Comparison of ENCODE assay signal across 11 cellular contexts in genomic region chr9:130936285-130937117, GRCh38. TPM values are rescaled to one million over a fixed set of nuclear protein-coding genes. Genes with fewer than 3 reads are reported as not detected.
DNase-seq lines count a peak whose midpoint lies in the region; ATAC-seq and TF ChIP-seq lines count a peak whose summit lies in the region.
"Had no signal": no experiment of that assay in that cellular context is flagged by ENCODE, and none has a peak within 500 bp of the region (broad histone marks: within the 10 kb centered on the region; RNA-seq: fewer than 3 reads in every experiment).

No MANE protein-coding gene starts in this region.

- DNase-seq in activated naive CD4-positive, alpha-beta T cell treated with anti-CD3 and anti-CD28 coated beads, Interleukin-2, amount 10 ng/mL, durations not matched to agents 7 days and 5 days = no peak
- DNase-seq in activated naive CD4-positive, alpha-beta T cell treated with anti-CD3 and anti-CD28 coated beads, Interleukin-2, amount 50 U/mL, for 72 hours (ENCODE audit: low spot score in 2 of 2) = no peak
- DNase-seq in SK-MEL-5 (ENCODE audit: low read depth, low spot score) (peak; percentile 33), thyroid gland (peak; percentile 16 to 22)
- DNase-seq: activated CD4-positive, alpha-beta T cell treated with anti-CD3 and anti-CD28 coated beads for 36 hours; COR-L47 had no signal

- H3K9me3 ChIP-seq in gastroesophageal sphincter (no peaks in the 10 kb centered on the region), thyroid gland (no peaks in the 10 kb centered on the region)

- no peak overlapping the region for H3K27ac Mint-ChIP-seq in activated naive CD4-positive, alpha-beta T cell treated with anti-CD3 and anti-CD28 coated beads, Interleukin-2, amount 10 ng/mL, durations not matched to agents 7 days and 5 days
- H3K27ac Mint-ChIP-seq in activated naive CD4-positive, alpha-beta T cell treated with anti-CD3 and anti-CD28 coated beads, Interleukin-2, amount 50 U/mL, for 72 hours = no peak overlapping the region
- H3K27ac Mint-ChIP-seq: activated CD4-positive, alpha-beta T cell treated with anti-CD3 and anti-CD28 coated beads for 36 hours had no signal

- WGBS in gastroesophageal sphincter (ENCODE audit: low coverage in 1 of 2), 2 donors = 20 to 88% methylated on average over 1 to 2 of the region's 12 CpGs
- 48 to 60% methylated on average over 6 to 12 of the region's 12 CpGs for WGBS in thyroid gland, 2 donors

- peaks cover 0 to 87% (median 29%) of the 10 kb centered on the region in 3 donors for H3K4me1 ChIP-seq in gastroesophageal sphincter
- H3K4me1 ChIP-seq in thyroid gland = peaks cover 9 to 28% of the 10 kb centered on the region in 2 donors

- intact Hi-C loops in thyroid gland (cut with DNase I) = loop anchor here (5.0 kb wide), 1 partner anchor 169 kb away; no protein-coding TSS in a partner anchor

- no peak for TF ChIP-seq CTCF in gastroesophageal sphincter (IDR thresholded peaks at IDR 0.05)
- no peak for TF ChIP-seq CTCF in thyroid gland (IDR thresholded peaks at IDR 0.05)

- H3K36me3 Mint-ChIP-seq in activated naive CD4-positive, alpha-beta T cell treated with anti-CD3 and anti-CD28 coated beads, Interleukin-2, amount 10 ng/mL, durations not matched to agents 7 days and 5 days = no peaks in the 10 kb centered on the region
- no peaks in the 10 kb centered on the region for H3K36me3 Mint-ChIP-seq in activated naive CD4-positive, alpha-beta T cell treated with anti-CD3 and anti-CD28 coated beads, Interleukin-2, amount 50 U/mL, for 72 hours

- peaks cover 10% of the 10 kb centered on the region for H3K4me1 Mint-ChIP-seq in activated naive CD4-positive, alpha-beta T cell treated with anti-CD3 and anti-CD28 coated beads, Interleukin-2, amount 10 ng/mL, durations not matched to agents 7 days and 5 days

- CTCF ChIA-PET in activated naive CD4-positive, alpha-beta T cell treated with anti-CD3 and anti-CD28 coated beads, Interleukin-2, amount 10 ng/mL, durations not matched to agents 7 days and 5 days (lab: Charles Lee) = interaction anchor here (1.1 kb wide), 1 partner anchor 110 kb away, joined by 4 read pairs; no protein-coding TSS in a partner anchor

- TF ChIP-seq POLR2A in gastroesophageal sphincter (IDR thresholded peaks at IDR 0.05) = peak in 1 of 2 donors; percentile 8
- TF ChIP-seq POLR2A in thyroid gland (IDR thresholded peaks at IDR 0.05) = no peak
- no peak for TF ChIP-seq POLR2A in GM18505 (IDR thresholded peaks at IDR 0.05; ENCODE audit: borderline replicate concordance, extremely low read depth, insufficient read depth, insufficient read length)

- in situ Hi-C loops in SK-MEL-5 (cut with HindIII; ENCODE audit: low pct_unique_long_range_greater_than_20kb, low sequenced_read_pairs) = no loop called here

- H3K4me3 ChIP-seq in gastroesophageal sphincter = no peak overlapping the region
- H3K4me3 ChIP-seq in thyroid gland (replicated peaks in 1 of 3) = no peak overlapping the region

- no peaks in the 10 kb centered on the region for H3K9me3 Mint-ChIP-seq in activated naive CD4-positive, alpha-beta T cell treated with anti-CD3 and anti-CD28 coated beads, Interleukin-2, amount 10 ng/mL, durations not matched to agents 7 days and 5 days
- H3K9me3 Mint-ChIP-seq in activated naive CD4-positive, alpha-beta T cell treated with anti-CD3 and anti-CD28 coated beads, Interleukin-2, amount 50 U/mL, for 72 hours = no peaks in the 10 kb centered on the region

- no peak for ATAC-seq in activated naive CD4-positive, alpha-beta T cell treated with anti-CD3 and anti-CD28 coated beads, Interleukin-2, amount 50 U/mL, for 72 hours
- ATAC-seq in gastroesophageal sphincter = peak; percentile 26
- ATAC-seq in GM19455 (IDR thresholded peaks at IDR 0.05; ENCODE audit: unreplicated experiment) = no peak
- ATAC-seq in GM18505 (IDR thresholded peaks at IDR 0.05; ENCODE audit: unreplicated experiment) = no peak
- ATAC-seq in HG03571 (IDR thresholded peaks at IDR 0.05; ENCODE audit: unreplicated experiment) = no peak
- ATAC-seq: activated CD4-positive, alpha-beta T cell treated with anti-CD3 and anti-CD28 coated beads for 36 hours had no signal

- peaks cover 90% of the 10 kb centered on the region for H3K27me3 Mint-ChIP-seq in activated naive CD4-positive, alpha-beta T cell treated with anti-CD3 and anti-CD28 coated beads, Interleukin-2, amount 10 ng/mL, durations not matched to agents 7 days and 5 days

- H3K36me3 ChIP-seq in gastroesophageal sphincter (no peaks in the 10 kb centered on the region), thyroid gland (no peaks in the 10 kb centered on the region)

- H3K27ac ChIP-seq in gastroesophageal sphincter (peak overlapping the region in 3 of 4 donors; percentile 46 to 54 (median 51)), thyroid gland (no peak overlapping the region)
- H3K27ac ChIP-seq: HL-60 had no signal

- TF ChIP-seq EP300 in gastroesophageal sphincter (IDR thresholded peaks at IDR 0.05) = no peak

- H3K27me3 ChIP-seq in gastroesophageal sphincter (peaks cover 92% of the 10 kb centered on the region), thyroid gland (peaks cover 9% of the 10 kb centered on the region)

- H3K4me3 Mint-ChIP-seq in activated naive CD4-positive, alpha-beta T cell treated with anti-CD3 and anti-CD28 coated beads, Interleukin-2, amount 10 ng/mL, durations not matched to agents 7 days and 5 days = peak overlapping the region; percentile 1
- H3K4me3 Mint-ChIP-seq: activated CD4-positive, alpha-beta T cell treated with anti-CD3 and anti-CD28 coated beads for 36 hours had no signal

RNA-seq across cellular contexts. Expression of gene FIBCD1, which starts 2.5 kb away (rescaled TPM):
- total RNA-seq in activated naive CD4-positive, alpha-beta T cell treated with anti-CD3 and anti-CD28 coated beads, Interleukin-2, amount 50 U/mL, for 72 hours = not detected
- 0.26 and 0.67 TPM in 2 replicates for total RNA-seq in SK-MEL-5 (2014; rRNA removed; shearing (Covaris generic))
- polyA plus RNA-seq in SK-MEL-5 (2015; cell fraction: cytosol; rRNA removed) = 2.7 TPM in 2 replicates
- polyA plus RNA-seq in SK-MEL-5 (2015; cell fraction: nucleus; rRNA removed) = 0.51 and 1.6 TPM in 2 replicates
- 1 to 10 TPM in 2 of 4 donors, not detected in 2; 1.4 to 1.7 TPM for total RNA-seq in gastroesophageal sphincter
- total RNA-seq in thyroid gland = under 1 TPM in 2 of 4 donors, not detected in 2; 0.11 to 0.13 TPM
- total RNA-seq: activated CD4-positive, alpha-beta T cell treated with anti-CD3 and anti-CD28 coated beads for 36 hours had no signal

RNA-seq across cellular contexts. Expression of gene QRFP, which starts 39.9 kb away (rescaled TPM):
- not detected for total RNA-seq in activated naive CD4-positive, alpha-beta T cell treated with anti-CD3 and anti-CD28 coated beads, Interleukin-2, amount 50 U/mL, for 72 hours
- not detected in 2 replicates for total RNA-seq in SK-MEL-5 (2014; rRNA removed; shearing (Covaris generic))
- not detected in 2 replicates for polyA plus RNA-seq in SK-MEL-5 (2015; cell fraction: cytosol; rRNA removed)
- polyA plus RNA-seq in SK-MEL-5 (2015; cell fraction: nucleus; rRNA removed) = not detected in 2 replicates
- not detected for total RNA-seq in gastroesophageal sphincter
- total RNA-seq in thyroid gland = not detected
- total RNA-seq: activated CD4-positive, alpha-beta T cell treated with anti-CD3 and anti-CD28 coated beads for 36 hours had no signal

Comparison
In these comparisons a context has a peak if more than half of its experiments do, and no peak if none do; other contexts are left out.
1. DNase-seq: peak in SK-MEL-5 (single experiment) and thyroid gland (2 of 2); none in activated naive CD4-positive, alpha-beta T cell treated with anti-CD3 and anti-CD28 coated beads, Interleukin-2, amount 10 ng/mL, durations not matched to agents 7 days and 5 days (single experiment) and activated naive CD4-positive, alpha-beta T cell treated with anti-CD3 and anti-CD28 coated beads, Interleukin-2, amount 50 U/mL, for 72 hours (0 of 2).
2. H3K27ac ChIP-seq: peak in gastroesophageal sphincter (3 of 4); none in thyroid gland (0 of 3).